Comparison of ENCODE assay signal across 13 cellular contexts in genomic region chr2:207812858-207813175, GRCh38.
"Had no signal": no experiment of that assay in that cellular context is flagged by ENCODE, and none has a peak within 500 bp of the region (broad histone marks: within the 10 kb centered on the region; RNA-seq: fewer than 3 reads in every experiment).

No MANE protein-coding gene starts in this region.

- H3K27me3 ChIP-seq: ovary had no signal

- H3K27ac ChIP-seq: ovary had no signal

- H3K9me3 ChIP-seq: ovary had no signal

- H3K36me3 ChIP-seq: ovary had no signal

- FAIRE-seq: urothelium cell line had no signal

- H3K4me3 ChIP-seq: ovary had no signal

- ATAC-seq: activated CD8-positive, alpha-beta memory T cell treated with anti-CD3 and anti-CD28 coated beads, Interleukin-2, amount 10 ng/mL, durations not matched to agents 7 days and 5 days; left ventricle myocardium superior; stimulated activated naive CD8-positive, alpha-beta T cell treated with anti-CD3 and anti-CD28 coated beads, Interleukin-15, Interleukin-2, amounts not matched to agents 100 U/mL and 50 U/mL, for 24 hours had no signal

- DNase-seq: activated CD8-positive, alpha-beta memory T cell treated with anti-CD3 and anti-CD28 coated beads, Interleukin-2, amount 10 ng/mL, durations not matched to agents 7 days and 5 days; activated effector memory CD4-positive, alpha-beta T cell treated with Interleukin-2 at 50 U/mL for 16 hours; activated T-cell treated with anti-CD3 and anti-CD28 coated beads, Interleukin-2, amount 50 U/mL, for 24 hours; foreskin melanocyte; islet precursor cell; left ventricle myocardium superior; nephron progenitor cell; ovary; stimulated activated CD4-positive, alpha-beta T cell treated with anti-CD3 and anti-CD28 coated beads, Interleukin-4, amount 100 ng/mL, for 1 hour; stimulated activated CD8-positive, alpha-beta memory T cell treated with anti-CD3 and anti-CD28 coated beads, Interleukin-4, amount 100 ng/mL, for 48 hours; stimulated activated naive CD8-positive, alpha-beta T cell treated with anti-CD3 and anti-CD28 coated beads, Interleukin-15, Interleukin-2, amounts not matched to agents 100 U/mL and 50 U/mL, for 24 hours; T-helper 1 cell had no signal
